Comparison of ENCODE assay signal across 22 cellular contexts in genomic region chr21:43189936-43190335, GRCh38. TPM values are rescaled to one million over a fixed set of nuclear protein-coding genes. Genes with fewer than 3 reads are reported as not detected.
"Had no signal": no experiment of that assay in that cellular context is flagged by ENCODE, and none has a peak within 500 bp of the region (broad histone marks: within the 10 kb centered on the region; RNA-seq: fewer than 3 reads in every experiment).

No MANE protein-coding gene starts in this region.

- H3K9me3 Mint-ChIP-seq: activated CD4-positive, alpha-beta T cell treated with anti-CD3 and anti-CD28 coated beads, Interleukin-2, amount 10 ng/mL, durations not matched to agents 24 days and 14 days; activated T-cell treated with anti-CD3 and anti-CD28 coated beads, Interleukin-2, amount 50 U/mL, for 24 hours; memory B cell; nephron; T-cell had no signal

- ATAC-seq: stimulated activated naive CD8-positive, alpha-beta T cell treated with anti-CD3 and anti-CD28 coated beads, Interleukin-15, Interleukin-2, amounts not matched to agents 100 U/mL and 50 U/mL, for 24 hours; T-cell had no signal

- H3K4me3 ChIP-seq: dorsolateral prefrontal cortex, esophagus squamous epithelium, suprapubic skin had no signal

- H3K27me3 ChIP-seq: brain microvascular endothelial cell, suprapubic skin had no signal

- H3K4me3 Mint-ChIP-seq: activated CD4-positive, alpha-beta T cell treated with anti-CD3 and anti-CD28 coated beads, Interleukin-2, amount 10 ng/mL, durations not matched to agents 24 days and 14 days; activated naive CD8-positive, alpha-beta T cell; activated T-cell treated with anti-CD3 and anti-CD28 coated beads, Interleukin-2, amount 50 U/mL, for 24 hours; memory B cell; nephron; T-cell had no signal

- H3K27me3 Mint-ChIP-seq: activated naive CD8-positive, alpha-beta T cell had no signal

- H3K27ac Mint-ChIP-seq: activated CD4-positive, alpha-beta T cell treated with anti-CD3 and anti-CD28 coated beads, Interleukin-2, amount 10 ng/mL, durations not matched to agents 24 days and 14 days; activated naive CD8-positive, alpha-beta T cell; activated T-cell treated with anti-CD3 and anti-CD28 coated beads, Interleukin-2, amount 50 U/mL, for 24 hours; memory B cell; nephron; T-cell had no signal

- DNase-seq: activated CD4-positive, alpha-beta T cell treated with anti-CD3 and anti-CD28 coated beads, Interleukin-2, amount 10 ng/mL, durations not matched to agents 24 days and 14 days; activated gamma-delta T cell; activated T-cell treated with anti-CD3 and anti-CD28 coated beads, Interleukin-2, amount 50 U/mL, for 24 hours; amygdala; brain microvascular endothelial cell; esophagus squamous epithelium; foreskin fibroblast; glutamatergic neuron; occipital lobe; stimulated activated CD4-positive, alpha-beta T cell treated with anti-CD3 and anti-CD28 coated beads, Interleukin-2, amount 100 ng/mL, for 48 hours; stimulated activated CD8-positive, alpha-beta memory T cell treated with anti-CD3 and anti-CD28 coated beads, Interleukin-4, amount 100 ng/mL, for 48 hours; stimulated activated naive CD8-positive, alpha-beta T cell treated with anti-CD3 and anti-CD28 coated beads, Interleukin-15, Interleukin-2, amounts not matched to agents 100 U/mL and 50 U/mL, for 24 hours; T1000 had no signal

- H3K36me3 ChIP-seq: brain microvascular endothelial cell, esophagus squamous epithelium, suprapubic skin had no signal

- H3K27ac ChIP-seq: brain microvascular endothelial cell, dorsolateral prefrontal cortex had no signal

- H3K9me3 ChIP-seq: esophagus squamous epithelium, suprapubic skin had no signal

RNA-seq across cellular contexts. Expression of gene CRYAA, which starts 21.1 kb away (rescaled TPM):
- total RNA-seq: activated CD4-positive, alpha-beta T cell treated with anti-CD3 and anti-CD28 coated beads, Interleukin-2, amount 10 ng/mL, durations not matched to agents 24 days and 14 days; activated CD8-positive, alpha-beta memory T cell treated with anti-CD3 and anti-CD28 coated beads for 36 hours; chondrocyte; esophagus squamous epithelium; occipital lobe; pulmonary artery endothelial cell; suprapubic skin; T-cell had no signal
